20 cellular contexts compared by ENCODE assay signal in genomic region chr2:12674644-12675328, GRCh38.
"Had no signal": no experiment of that assay in that cellular context is flagged by ENCODE, and none has a peak within 500 bp of the region (broad histone marks: within the 10 kb centered on the region; RNA-seq: fewer than 3 reads in every experiment).

No MANE protein-coding gene starts in this region.

- H3K27me3 ChIP-seq: left lung, thyroid gland, vagina had no signal

- H3K4me1 Mint-ChIP-seq: activated CD4-positive, alpha-beta T cell treated with anti-CD3 and anti-CD28 coated beads for 36 hours; activated naive CD8-positive, alpha-beta T cell treated with anti-CD3 and anti-CD28 coated beads for 36 hours; stimulated activated effector memory CD8-positive, alpha-beta T cell treated with anti-CD3 and anti-CD28 coated beads, Interleukin-12 subunit alpha, Interleukin-12 subunit beta, amount 100 ng/mL, for 72 hours had no signal

- H3K9me3 Mint-ChIP-seq: natural killer cell treated with Interleukin-12 subunit alpha and Interleukin-12 subunit beta and Interleukin-15 and Interleukin-18, amount 100 ng/mL, for 72 hours had no signal

- H3K27ac ChIP-seq: left lung, thyroid gland, vagina had no signal

- H3K4me1 ChIP-seq: left lung, thyroid gland, vagina had no signal

- ATAC-seq: activated CD4-positive, alpha-beta T cell treated with anti-CD3 and anti-CD28 coated beads for 36 hours; natural killer cell treated with Interleukin-12 subunit alpha and Interleukin-12 subunit beta and Interleukin-15 and Interleukin-18, amount 100 ng/mL, for 72 hours; stimulated activated effector memory CD8-positive, alpha-beta T cell treated with anti-CD3 and anti-CD28 coated beads, Interleukin-12 subunit alpha, Interleukin-12 subunit beta, amount 100 ng/mL, for 72 hours; WTC11 had no signal

- H3K27ac Mint-ChIP-seq: activated CD4-positive, alpha-beta memory T cell treated with anti-CD3 and anti-CD28 coated beads for 36 hours; activated CD4-positive, alpha-beta T cell treated with anti-CD3 and anti-CD28 coated beads for 36 hours; activated naive CD8-positive, alpha-beta T cell treated with anti-CD3 and anti-CD28 coated beads for 36 hours; activated T-helper 1 cell treated with anti-CD3 and anti-CD28 coated beads, Interleukin-12 subunit alpha, Interleukin-12 subunit beta, Interleukin-2, Interleukin-4 antibody, amounts not matched to agents 30 ng/mL and 10 ng/mL and 1 ng/mL, durations not matched to agents 14 hours and 24 hours and 36 hours; endodermal cell; natural killer cell treated with Interleukin-12 subunit alpha and Interleukin-12 subunit beta and Interleukin-15 and Interleukin-18, amount 100 ng/mL, for 72 hours; stimulated activated effector memory CD8-positive, alpha-beta T cell treated with anti-CD3 and anti-CD28 coated beads, Interleukin-12 subunit alpha, Interleukin-12 subunit beta, amount 100 ng/mL, for 72 hours; T-helper 2 cell treated with Interferon-gamma antibody and Interleukin-4, amounts not matched to agents 5 μg/mL and 100 μg/mL, for 36 hours; WTC11 had no signal

- H3K36me3 ChIP-seq: left lung, thyroid gland, vagina had no signal

- H3K4me3 ChIP-seq: left lung, thyroid gland, vagina had no signal

- DNase-seq: activated CD4-positive, alpha-beta memory T cell treated with anti-CD3 and anti-CD28 coated beads for 36 hours; activated CD4-positive, alpha-beta T cell treated with anti-CD3 and anti-CD28 coated beads for 36 hours; activated gamma-delta T cell treated with Interleukin-2 at 50 U/mL for 16 hours; activated naive CD8-positive, alpha-beta T cell treated with anti-CD3 and anti-CD28 coated beads for 36 hours; activated T-cell treated with anti-CD3 and anti-CD28 coated beads for 4 hours; amniotic stem cell; caudate nucleus; endodermal cell; head of caudate nucleus; left lung; posterior cingulate gyrus; SK-N-SH; stimulated activated CD4-positive, alpha-beta T cell treated with anti-CD3 and anti-CD28 coated beads, Interleukin-4, amount 100 ng/mL, for 24 hours; thyroid gland had no signal

- H3K9me3 ChIP-seq: left lung, SK-N-SH, thyroid gland, vagina had no signal

- H3K36me3 Mint-ChIP-seq: activated CD4-positive, alpha-beta memory T cell treated with anti-CD3 and anti-CD28 coated beads for 36 hours; natural killer cell treated with Interleukin-12 subunit alpha and Interleukin-12 subunit beta and Interleukin-15 and Interleukin-18, amount 100 ng/mL, for 72 hours; stimulated activated effector memory CD8-positive, alpha-beta T cell treated with anti-CD3 and anti-CD28 coated beads, Interleukin-12 subunit alpha, Interleukin-12 subunit beta, amount 100 ng/mL, for 72 hours had no signal

- H3K27me3 Mint-ChIP-seq: activated CD4-positive, alpha-beta memory T cell treated with anti-CD3 and anti-CD28 coated beads for 36 hours; activated CD4-positive, alpha-beta T cell treated with anti-CD3 and anti-CD28 coated beads for 36 hours; activated naive CD8-positive, alpha-beta T cell treated with anti-CD3 and anti-CD28 coated beads for 36 hours; natural killer cell treated with Interleukin-12 subunit alpha and Interleukin-12 subunit beta and Interleukin-15 and Interleukin-18, amount 100 ng/mL, for 72 hours had no signal

- H3K4me3 Mint-ChIP-seq: activated CD4-positive, alpha-beta memory T cell treated with anti-CD3 and anti-CD28 coated beads for 36 hours; activated CD4-positive, alpha-beta T cell treated with anti-CD3 and anti-CD28 coated beads for 36 hours; activated naive CD8-positive, alpha-beta T cell treated with anti-CD3 and anti-CD28 coated beads for 36 hours; activated T-helper 1 cell treated with anti-CD3 and anti-CD28 coated beads, Interleukin-12 subunit alpha, Interleukin-12 subunit beta, Interleukin-2, Interleukin-4 antibody, amounts not matched to agents 30 ng/mL and 10 ng/mL and 1 ng/mL, durations not matched to agents 14 hours and 24 hours and 36 hours; endodermal cell; natural killer cell treated with Interleukin-12 subunit alpha and Interleukin-12 subunit beta and Interleukin-15 and Interleukin-18, amount 100 ng/mL, for 72 hours; stimulated activated effector memory CD8-positive, alpha-beta T cell treated with anti-CD3 and anti-CD28 coated beads, Interleukin-12 subunit alpha, Interleukin-12 subunit beta, amount 100 ng/mL, for 72 hours; T-helper 2 cell treated with Interferon-gamma antibody and Interleukin-4, amounts not matched to agents 5 μg/mL and 100 μg/mL, for 36 hours; WTC11 had no signal
